ENCODE assay signal across 20 cellular contexts in the genomic region with DNA sequence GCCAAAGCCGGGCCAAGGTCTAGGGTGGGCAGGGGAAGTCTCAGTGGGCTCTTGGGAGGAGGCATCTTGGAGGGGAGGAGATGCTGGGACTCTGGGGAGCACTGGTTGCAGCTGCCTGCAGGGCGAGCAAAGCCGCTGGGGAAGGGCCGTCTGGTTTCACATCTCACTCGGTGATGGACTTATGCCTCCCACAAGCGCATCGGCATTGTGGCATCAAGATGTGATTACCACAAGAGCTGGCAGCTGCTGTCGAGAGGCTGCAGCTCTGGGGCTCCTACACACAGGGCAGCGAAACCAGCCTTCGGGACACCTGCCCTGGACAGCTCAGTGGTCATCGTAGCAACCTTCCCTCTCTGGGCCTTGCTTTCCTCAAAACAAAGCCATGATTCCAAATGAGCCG. TPM values are rescaled to one million over a fixed set of nuclear protein-coding genes. Genes with fewer than 3 reads are reported as not detected.
"Had no signal": no experiment of that assay in that cellular context is flagged by ENCODE, and none has a peak within 500 bp of the region (broad histone marks: within the 10 kb centered on the region; RNA-seq: fewer than 3 reads in every experiment).

No MANE protein-coding gene starts in this region.

- H3K27me3 ChIP-seq: cardiac muscle cell, vagina had no signal

- H3K4me3 ChIP-seq: cardiac muscle cell, gastroesophageal sphincter, heart right ventricle, lung, skin epidermis, tibial artery, vagina had no signal

- H3K9me3 ChIP-seq: gastroesophageal sphincter, heart right ventricle, tibial artery, vagina had no signal

- H3K27ac ChIP-seq: gastroesophageal sphincter, heart right ventricle, skin epidermis, tibial artery, vagina had no signal

- ATAC-seq: activated CD8-positive, alpha-beta memory T cell treated with anti-CD3 and anti-CD28 coated beads, Interleukin-2, amount 10 ng/mL, durations not matched to agents 7 days and 5 days; gastroesophageal sphincter; heart right ventricle; left colon had no signal

- DNase-seq: activated CD4-positive, alpha-beta memory T cell treated with anti-CD3 and anti-CD28 coated beads for 36 hours; activated CD8-positive, alpha-beta memory T cell treated with anti-CD3 and anti-CD28 coated beads, Interleukin-2, amount 10 ng/mL, durations not matched to agents 7 days and 5 days; activated naive CD4-positive, alpha-beta T cell treated with anti-CD3 and anti-CD28 coated beads, Interleukin-2, amount 10 ng/mL, durations not matched to agents 7 days and 5 days; activated T-cell treated with anti-CD3 and anti-CD28 coated beads, Interleukin-2, amount 50 U/mL, for 1 hour; erythroblast; heart right ventricle; left colon; midbrain; naive B cell; occipital lobe; stimulated activated CD4-positive, alpha-beta T cell treated with anti-CD3 and anti-CD28 coated beads, Interleukin-15, amount 100 ng/mL, for 24 hours; stimulated activated CD4-positive, alpha-beta T cell treated with anti-CD3 and anti-CD28 coated beads, Interleukin-4, amount 100 ng/mL, for 1 hour; stimulated activated naive CD4-positive, alpha-beta T cell; T1000; tibial artery had no signal

- H3K36me3 ChIP-seq: cardiac muscle cell, gastroesophageal sphincter, heart right ventricle, tibial artery, vagina had no signal

RNA-seq across cellular contexts. Expression of a gene that starts 3.1 kb away (rescaled TPM):
- total RNA-seq: activated CD4-positive, alpha-beta memory T cell treated with anti-CD3 and anti-CD28 coated beads for 36 hours; activated CD8-positive, alpha-beta memory T cell treated with anti-CD3 and anti-CD28 coated beads, Interleukin-2, amount 10 ng/mL, durations not matched to agents 7 days and 5 days had no signal
